ENCODE assay signal across 19 cellular contexts in genomic region chr1:36796101-36796590, GRCh38.
A peak's percentile ranks its signal among the peaks of the same experiment; 100 is the strongest.
DNase-seq lines count a peak whose midpoint lies in the region; TF ChIP-seq lines count a peak whose summit lies in the region.
"Had no signal": no experiment of that assay in that cellular context is flagged by ENCODE, and none has a peak within 500 bp of the region (broad histone marks: within the 10 kb centered on the region; RNA-seq: fewer than 3 reads in every experiment).

No MANE protein-coding gene starts in this region.

- H3K36me3 ChIP-seq in WERI-Rb-1, result peaks cover 6% of the 10 kb centered on the region
- H3K36me3 ChIP-seq: BLaER1, SJSA1 had no signal

- POLR2A ChIA-PET in activated CD4-positive, alpha-beta memory T cell treated with anti-CD3 and anti-CD28 coated beads, Interleukin-2, amount 10 ng/mL, durations not matched to agents 7 days and 5 days (lab: Charles Lee), result no interaction called here

- peak overlapping the region; percentile 62 for H3K27ac Mint-ChIP-seq in type B pancreatic cell
- no peak overlapping the region for H3K27ac Mint-ChIP-seq in activated CD4-positive, alpha-beta memory T cell treated with anti-CD3 and anti-CD28 coated beads, Interleukin-2, amount 10 ng/mL, durations not matched to agents 7 days and 5 days
- H3K27ac Mint-ChIP-seq: CD8-positive, alpha-beta T cell; GM23338 had no signal

- H3K36me3 Mint-ChIP-seq in type B pancreatic cell, result no peaks in the 10 kb centered on the region
- H3K36me3 Mint-ChIP-seq in activated CD4-positive, alpha-beta memory T cell treated with anti-CD3 and anti-CD28 coated beads, Interleukin-2, amount 10 ng/mL, durations not matched to agents 7 days and 5 days (ENCODE audit: low read depth), result no peaks in the 10 kb centered on the region
- H3K36me3 Mint-ChIP-seq: CD8-positive, alpha-beta T cell had no signal

- H3K4me1 Mint-ChIP-seq in type B pancreatic cell (ENCODE audit: unreplicated experiment), result no peaks in the 10 kb centered on the region
- no peaks in the 10 kb centered on the region for H3K4me1 Mint-ChIP-seq in activated CD4-positive, alpha-beta memory T cell treated with anti-CD3 and anti-CD28 coated beads, Interleukin-2, amount 10 ng/mL, durations not matched to agents 7 days and 5 days
- H3K4me1 Mint-ChIP-seq: GM23338 had no signal

- H3K27me3 ChIP-seq in WERI-Rb-1 (ENCODE audit: insufficient read depth, low read depth, severe bottlenecking), result no peaks in the 10 kb centered on the region
- H3K27me3 ChIP-seq: BLaER1, SJSA1 had no signal

- CTCF ChIA-PET in activated CD4-positive, alpha-beta memory T cell treated with anti-CD3 and anti-CD28 coated beads, Interleukin-2, amount 10 ng/mL, durations not matched to agents 7 days and 5 days (lab: Charles Lee), result no interaction called here

- H3K4me3 Mint-ChIP-seq in type B pancreatic cell, result no peak overlapping the region
- H3K4me3 Mint-ChIP-seq in activated CD4-positive, alpha-beta memory T cell treated with anti-CD3 and anti-CD28 coated beads, Interleukin-2, amount 10 ng/mL, durations not matched to agents 7 days and 5 days, result no peak overlapping the region
- H3K4me3 Mint-ChIP-seq: CD8-positive, alpha-beta T cell; GM23338 had no signal

- no peak overlapping the region for H3K4me3 ChIP-seq in WERI-Rb-1 (ENCODE audit: low read depth, low read length)
- H3K4me3 ChIP-seq: BLaER1, GM12878, GM23338, SJSA1 had no signal

- no peaks in the 10 kb centered on the region for H3K9me3 ChIP-seq in WERI-Rb-1 (ENCODE audit: severe bottlenecking)
- H3K9me3 ChIP-seq: BLaER1, SJSA1 had no signal

- H3K9me3 Mint-ChIP-seq in type B pancreatic cell, result no peaks in the 10 kb centered on the region
- H3K9me3 Mint-ChIP-seq in activated CD4-positive, alpha-beta memory T cell treated with anti-CD3 and anti-CD28 coated beads, Interleukin-2, amount 10 ng/mL, durations not matched to agents 7 days and 5 days, result no peaks in the 10 kb centered on the region
- H3K9me3 Mint-ChIP-seq: CD8-positive, alpha-beta T cell had no signal

- DNase-seq in NCI-H345 (lab: John Stamatoyannopoulos, UW) (peak; percentile 21), NCI-H345 treated with DMSO at 0.1 percent for 48 hours (lab: John Stamatoyannopoulos, UW; ENCODE audit: unreplicated experiment) (no peak), NCI-H2196 treated with DMSO at 0.1 percent for 48 hours (lab: John Stamatoyannopoulos, UW; ENCODE audit: unreplicated experiment) (peak; percentile 18), WERI-Rb-1 (peak; percentile 91), type B pancreatic cell (ENCODE audit: extremely low spot score, unreplicated experiment) (no peak)
- no peak for DNase-seq in activated CD4-positive, CD25-positive, alpha-beta regulatory T cell treated with anti-CD3 and anti-CD28 coated beads, Interleukin-2, amount 50 U/mL, for 72 hours
- DNase-seq in activated CD4-positive, alpha-beta memory T cell treated with anti-CD3 and anti-CD28 coated beads, Interleukin-2, amount 10 ng/mL, durations not matched to agents 7 days and 5 days, result no peak
- DNase-seq in stimulated activated CD4-positive, alpha-beta T cell treated with anti-CD3 and anti-CD28 coated beads, Interleukin-12 subunit alpha, Interleukin-12 subunit beta, amount 100 ng/mL, for 4 hours, result no peak
- DNase-seq: 8988T; CD8-positive, alpha-beta T cell; DMS79 treated with DMSO at 0.1 percent for 48 hours; KBM-7; MV-4-11; NCI-H1417; NCI-H2029 treated with DMSO at 0.1 percent for 48 hours had no signal

- H3K27ac ChIP-seq in WERI-Rb-1, result peak overlapping the region; percentile 72
- H3K27ac ChIP-seq: BLaER1, SJSA1 had no signal

- TF ChIP-seq CTCF in WERI-Rb-1 (IDR thresholded peaks at IDR 0.05; ENCODE audit: low read depth, low read length), result no peak
- TF ChIP-seq CTCF in type B pancreatic cell (conservative IDR thresholded peaks at IDR 0.05), result no peak

- peaks cover 5% of the 10 kb centered on the region for H3K27me3 Mint-ChIP-seq in type B pancreatic cell
- H3K27me3 Mint-ChIP-seq in activated CD4-positive, alpha-beta memory T cell treated with anti-CD3 and anti-CD28 coated beads, Interleukin-2, amount 10 ng/mL, durations not matched to agents 7 days and 5 days, result peaks cover 1% of the 10 kb centered on the region

Comparison
In these comparisons a context has a peak if more than half of its experiments do, and no peak if none do; other contexts are left out.
1. DNase-seq: peak in NCI-H345 (single experiment), NCI-H2196 treated with DMSO at 0.1 percent for 48 hours (single experiment) and WERI-Rb-1 (single experiment); none in NCI-H345 treated with DMSO at 0.1 percent for 48 hours (single experiment), type B pancreatic cell (single experiment), activated CD4-positive, CD25-positive, alpha-beta regulatory T cell treated with anti-CD3 and anti-CD28 coated beads, Interleukin-2, amount 50 U/mL, for 72 hours (single experiment), activated CD4-positive, alpha-beta memory T cell treated with anti-CD3 and anti-CD28 coated beads, Interleukin-2, amount 10 ng/mL, durations not matched to agents 7 days and 5 days (single experiment) and stimulated activated CD4-positive, alpha-beta T cell treated with anti-CD3 and anti-CD28 coated beads, Interleukin-12 subunit alpha, Interleukin-12 subunit beta, amount 100 ng/mL, for 4 hours (single experiment).